ENCODE assay signal across 10 cellular contexts in the genomic region with DNA sequence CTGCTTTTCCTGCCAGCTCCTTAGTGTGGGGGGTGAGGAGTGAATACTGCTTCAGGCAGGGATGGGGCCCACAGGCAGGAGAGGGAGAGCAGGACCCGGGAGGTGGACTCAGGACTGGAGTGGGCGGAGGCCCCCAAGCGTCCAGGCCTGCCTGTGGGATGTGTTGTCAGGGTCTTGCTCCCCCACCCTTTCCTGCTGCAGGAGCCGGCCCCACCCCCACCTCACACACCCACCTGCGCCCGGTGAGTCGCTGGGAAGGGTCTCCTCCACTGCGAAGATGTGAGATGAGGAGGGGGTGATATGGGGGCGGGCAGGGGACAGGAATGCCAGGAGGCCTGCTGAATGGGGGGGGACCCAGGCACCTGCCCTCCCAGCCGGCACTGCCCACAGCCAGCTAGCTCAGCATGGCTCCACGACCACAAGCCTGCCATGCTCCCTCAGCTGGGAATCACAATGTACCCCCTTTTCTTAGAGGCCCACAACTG. TPM values are rescaled to one million over a fixed set of nuclear protein-coding genes. Genes with fewer than 3 reads are reported as not detected.
DNase-seq lines count a peak whose midpoint lies in the region; ATAC-seq, FAIRE-seq and TF ChIP-seq lines count a peak whose summit lies in the region.
"Had no signal": no experiment of that assay in that cellular context is flagged by ENCODE, and none has a peak within 500 bp of the region (broad histone marks: within the 10 kb centered on the region; RNA-seq: fewer than 3 reads in every experiment).

No MANE protein-coding gene starts in this region.

- H3K9me3 ChIP-seq in OCI-LY3 (ENCODE audit: insufficient read depth, low read length) (no peaks in the 10 kb centered on the region), endothelial cell of umbilical vein (replicated peaks; ENCODE audit: control insufficient read depth, insufficient read depth, low read length) (no peaks in the 10 kb centered on the region), neural progenitor cell (ENCODE audit: low read depth) (no peaks in the 10 kb centered on the region)

- H3K36me3 Mint-ChIP-seq in neural progenitor cell: peaks cover 2% of the 10 kb centered on the region

- H3K9me3 Mint-ChIP-seq in neural progenitor cell: no peaks in the 10 kb centered on the region

- CTCF ChIA-PET in endothelial cell of umbilical vein (lab: Charles Lee): interaction anchor here (0.6 to 4.1 kb wide), 14 partner anchors 9 to 194 kb away, joined by 3 to 39 read pairs (median 8); partner anchors contain the start of gene GRN

- BruUV-seq in endothelial cell of umbilical vein (replicated peaks; lab: Mats Ljungman, UMichigan): no TSS peak

- H3K9ac ChIP-seq in OCI-LY3 (ENCODE audit: low read length): peak overlapping the region; percentile 86
- H3K9ac ChIP-seq in endothelial cell of umbilical vein (replicated peaks; ENCODE audit: extremely low read depth, insufficient read depth, low read length): peak overlapping the region; percentile 63
- H3K9ac ChIP-seq in neural progenitor cell: no peak overlapping the region

- peak overlapping the region; percentile 93 for H3K4me2 ChIP-seq in OCI-LY3 (ENCODE audit: low read length)
- peak overlapping the region; percentile 62 for H3K4me2 ChIP-seq in endothelial cell of umbilical vein (ENCODE audit: insufficient read depth, low read length)
- H3K4me2 ChIP-seq in neural progenitor cell: peak overlapping the region; percentile 96

- H4K20me1 ChIP-seq in OCI-LY3 (ENCODE audit: insufficient read depth, low read length): no peaks in the 10 kb centered on the region
- H4K20me1 ChIP-seq in endothelial cell of umbilical vein (replicated peaks; ENCODE audit: control insufficient read depth, extremely low read depth, insufficient read depth, low read length): no peaks in the 10 kb centered on the region
- peaks cover 55% of the 10 kb centered on the region for H4K20me1 ChIP-seq in neural progenitor cell (ENCODE audit: low read depth)

- no peak for TF ChIP-seq CTCF in C4-2B (conservative IDR thresholded peaks at IDR 0.05)
- TF ChIP-seq CTCF in OCI-LY3 (IDR thresholded peaks at IDR 0.05; ENCODE audit: low read depth, low read length): no peak
- TF ChIP-seq CTCF in endothelial cell of umbilical vein (IDR thresholded peaks at IDR 0.05; ENCODE audit: extremely low read depth in 1 of 2, insufficient read depth in 1 of 2, low read depth in 1 of 2, low read length in 2 of 2): no peak
- TF ChIP-seq CTCF in neural progenitor cell (IDR thresholded peaks at IDR 0.05): no peak

- H3K4me1 ChIP-seq in OCI-LY3 (ENCODE audit: low read length) (peaks cover 7% of the 10 kb centered on the region), endothelial cell of umbilical vein (ENCODE audit: control insufficient read depth, extremely low read depth, insufficient read depth, low read length) (peaks cover 5% of the 10 kb centered on the region), neural progenitor cell (peaks cover 30% of the 10 kb centered on the region)

- H3K27ac ChIP-seq in C4-2B (peak overlapping the region; percentile 45), OCI-LY3 (ENCODE audit: low read length) (no peak overlapping the region), endothelial cell of umbilical vein (ENCODE audit: insufficient read depth, low read depth, low read length) (no peak overlapping the region), neural progenitor cell (no peak overlapping the region)

- H2AFZ ChIP-seq in OCI-LY3 (ENCODE audit: low read depth, low read length): no peak overlapping the region
- H2AFZ ChIP-seq in endothelial cell of umbilical vein (ENCODE audit: low read depth, low read length): peak overlapping the region; percentile 20
- H2AFZ ChIP-seq in neural progenitor cell (replicated peaks): no peak overlapping the region

- H3K27me3 ChIP-seq in OCI-LY3 (ENCODE audit: low read depth, low read length): peaks cover 18% of the 10 kb centered on the region
- peaks cover 6 to 8% of the 10 kb centered on the region in 2 experiments for H3K27me3 ChIP-seq in endothelial cell of umbilical vein (ENCODE audit: control insufficient read depth in 2 of 2, insufficient read depth in 2 of 2, low read length in 2 of 2)
- H3K27me3 ChIP-seq in neural progenitor cell: peaks cover 33% of the 10 kb centered on the region

- ATAC-seq in HG03108 (IDR thresholded peaks at IDR 0.05; ENCODE audit: unreplicated experiment) (no peak), GM21528 (IDR thresholded peaks at IDR 0.05; ENCODE audit: low FRiP score, unreplicated experiment) (no peak)

- no peak for FAIRE-seq in endothelial cell of umbilical vein (lab: Jason Lieb, UNC)

- no peak overlapping the region for H3K27ac Mint-ChIP-seq in neural progenitor cell

- H3K36me3 ChIP-seq in OCI-LY3 (replicated peaks; ENCODE audit: low read depth, low read length): no peaks in the 10 kb centered on the region
- H3K36me3 ChIP-seq in endothelial cell of umbilical vein (ENCODE audit: control insufficient read depth in 2 of 2, extremely low read depth in 1 of 2, insufficient read depth in 2 of 2, low read length in 2 of 2): no peaks in the 10 kb centered on the region
- no peaks in the 10 kb centered on the region for H3K36me3 ChIP-seq in neural progenitor cell

- intact Hi-C loops in endothelial cell of umbilical vein (cut with micrococcal nuclease): no loop called here

- no peak for TF ChIP-seq POLR2A in endothelial cell of umbilical vein (IDR thresholded peaks at IDR 0.05; ENCODE audit: low read depth, low read length)

- dilution Hi-C loops in endothelial cell of umbilical vein (cut with MboI; ENCODE audit: extremely low pct_ligation_motif_present, low sequenced_read_pairs): no loop called here

- peaks cover 31% of the 10 kb centered on the region for H3K4me1 Mint-ChIP-seq in neural progenitor cell

- POLR2A ChIA-PET in endothelial cell of umbilical vein (lab: Charles Lee): interaction anchor here (0.9 kb wide), 1 partner anchor 8 kb away, joined by 3 read pairs; no protein-coding TSS in a partner anchor

- H3K4me3 Mint-ChIP-seq in neural progenitor cell: peak overlapping the region; percentile 91

- H3K9me1 ChIP-seq in endothelial cell of umbilical vein (replicated peaks; ENCODE audit: control insufficient read depth, extremely low read depth, insufficient read depth, low read length): no peaks in the 10 kb centered on the region

- no peaks in the 10 kb centered on the region for H3K79me2 ChIP-seq in OCI-LY3 (ENCODE audit: low read length)
- no peaks in the 10 kb centered on the region for H3K79me2 ChIP-seq in endothelial cell of umbilical vein (ENCODE audit: control insufficient read depth, insufficient read depth, low read length)
- H3K79me2 ChIP-seq in neural progenitor cell (ENCODE audit: low read depth): peaks cover 58% of the 10 kb centered on the region

- peak; percentile 12 for DNase-seq in endothelial cell of umbilical vein (ENCODE audit: low read depth, low spot score)
- DNase-seq in neural progenitor cell (ENCODE audit: low spot score): peak; percentile 36
- DNase-seq in mesenteric fat pad (ENCODE audit: low spot score): no peak
- no peak for DNase-seq in NCI-H446 treated with DMSO at 0.1 percent for 48 hours (lab: John Stamatoyannopoulos, UW)
- DNase-seq: KG1 had no signal

- H3K4me3 ChIP-seq in OCI-LY3 (ENCODE audit: low read length): peak overlapping the region; percentile 93
- H3K4me3 ChIP-seq in endothelial cell of umbilical vein (replicated peaks in 1 of 3; ENCODE audit: insufficient read depth in 1 of 3, low read depth in 1 of 3, low read length in 3 of 3): peak overlapping the region; percentile 33 to 85 (median 37)
- peak overlapping the region; percentile 94 for H3K4me3 ChIP-seq in neural progenitor cell

- H3F3A ChIP-seq in neural progenitor cell (ENCODE audit: low read depth): peaks cover 26% of the 10 kb centered on the region

- peaks cover 21% of the 10 kb centered on the region for H3K27me3 Mint-ChIP-seq in neural progenitor cell (ENCODE audit: insufficient read depth, low read depth)

RNA-seq across cellular contexts. Expression of gene FAM171A2, which starts 1.1 kb away (rescaled TPM):
- 12.0 and 13.4 TPM in 2 replicates for total RNA-seq in endothelial cell of umbilical vein
- 11.3 and 13.0 TPM in 2 replicates for polyA plus RNA-seq in endothelial cell of umbilical vein
- polyA plus RNA-seq in endothelial cell of umbilical vein (2011; cell fraction: cytosol; rRNA removed): 4.2 and 6.5 TPM in 2 replicates
- polyA plus RNA-seq in endothelial cell of umbilical vein (2011; cell fraction: nucleus; rRNA removed): 4.1 and 5.6 TPM in 2 replicates
- polyA plus RNA-seq in endothelial cell of umbilical vein (2012): 6.2 and 13.0 TPM in 2 replicates
- 6.0 and 6.4 TPM in 2 replicates for polyA minus RNA-seq in endothelial cell of umbilical vein
- polyA minus RNA-seq in endothelial cell of umbilical vein (2011; cell fraction: cytosol; rRNA and poly(A)+ RNA removed): 2.3 TPM
- 2.4 and 2.5 TPM in 2 replicates for polyA minus RNA-seq in endothelial cell of umbilical vein (2011; cell fraction: nucleus; rRNA and poly(A)+ RNA removed)
- 18.1 and 68.1 TPM in 2 replicates for total RNA-seq in neural progenitor cell (ENCODE audit: low replicate concordance)
- total RNA-seq in mesenteric fat pad: 3.0 TPM
- total RNA-seq: T-helper 1 cell treated with Interleukin-12 subunit alpha and Interleukin-12 subunit beta and Interleukin-4 antibody, amounts not matched to agents 30 ng/mL and 1 ng/mL, for 36 hours had no signal

RNA-seq across cellular contexts. Expression of gene GRN, which starts 17.4 kb away (rescaled TPM):
- 343 and 346 TPM in 2 replicates for total RNA-seq in endothelial cell of umbilical vein
- 1,034 and 1,362 TPM in 2 replicates for polyA plus RNA-seq in endothelial cell of umbilical vein
- polyA plus RNA-seq in endothelial cell of umbilical vein (2011; cell fraction: cytosol; rRNA removed): 522 and 689 TPM in 2 replicates
- polyA plus RNA-seq in endothelial cell of umbilical vein (2011; cell fraction: nucleus; rRNA removed): 299 and 488 TPM in 2 replicates
- 360 and 523 TPM in 2 replicates for polyA plus RNA-seq in endothelial cell of umbilical vein (2012)
- polyA minus RNA-seq in endothelial cell of umbilical vein: 224 and 227 TPM in 2 replicates
- polyA minus RNA-seq in endothelial cell of umbilical vein (2011; cell fraction: cytosol; rRNA and poly(A)+ RNA removed): 108 TPM
- 73.6 and 104 TPM in 2 replicates for polyA minus RNA-seq in endothelial cell of umbilical vein (2011; cell fraction: nucleus; rRNA and poly(A)+ RNA removed)
- 28.2 and 98.6 TPM in 2 replicates for total RNA-seq in neural progenitor cell (ENCODE audit: low replicate concordance)
- total RNA-seq in mesenteric fat pad: 278 TPM

RNA-seq across cellular contexts. Expression of gene ITGA2B, which starts 26.9 kb away (rescaled TPM):
- total RNA-seq in endothelial cell of umbilical vein (0.48 and 0.82 TPM in 2 replicates), neural progenitor cell (ENCODE audit: low replicate concordance) (4.7 and 8.0 TPM in 2 replicates), mesenteric fat pad (1.4 TPM)
- polyA plus RNA-seq in endothelial cell of umbilical vein: 0.26 and 0.29 TPM in 2 replicates
- 0.06 and 0.10 TPM in 2 replicates for polyA plus RNA-seq in endothelial cell of umbilical vein (2011; cell fraction: cytosol; rRNA removed)
- polyA plus RNA-seq in endothelial cell of umbilical vein (2011; cell fraction: nucleus; rRNA removed): 1.4 and 2.1 TPM in 2 replicates
- 0.16 and 0.65 TPM in 2 replicates for polyA plus RNA-seq in endothelial cell of umbilical vein (2012)
- polyA minus RNA-seq in endothelial cell of umbilical vein: 0.74 and 1.1 TPM in 2 replicates
- polyA minus RNA-seq in endothelial cell of umbilical vein (2011; cell fraction: cytosol; rRNA and poly(A)+ RNA removed): not detected
- 0.72 and 1.8 TPM in 2 replicates for polyA minus RNA-seq in endothelial cell of umbilical vein (2011; cell fraction: nucleus; rRNA and poly(A)+ RNA removed)

RNA-seq across cellular contexts. Expression of gene SLC25A39, which starts 37.9 kb away (rescaled TPM):
- total RNA-seq in endothelial cell of umbilical vein: 88.5 and 97.9 TPM in 2 replicates
- polyA plus RNA-seq in endothelial cell of umbilical vein: 151 and 159 TPM in 2 replicates
- polyA plus RNA-seq in endothelial cell of umbilical vein (2011; cell fraction: cytosol; rRNA removed): 98.9 and 109 TPM in 2 replicates
- polyA plus RNA-seq in endothelial cell of umbilical vein (2011; cell fraction: nucleus; rRNA removed): 182 and 199 TPM in 2 replicates
- polyA plus RNA-seq in endothelial cell of umbilical vein (2012): 90.1 and 131 TPM in 2 replicates
- polyA minus RNA-seq in endothelial cell of umbilical vein: 39.2 and 63.7 TPM in 2 replicates
- polyA minus RNA-seq in endothelial cell of umbilical vein (2011; cell fraction: cytosol; rRNA and poly(A)+ RNA removed): 91.0 TPM
- 32.5 and 42.3 TPM in 2 replicates for polyA minus RNA-seq in endothelial cell of umbilical vein (2011; cell fraction: nucleus; rRNA and poly(A)+ RNA removed)
- total RNA-seq in neural progenitor cell (ENCODE audit: low replicate concordance): 61.2 and 146 TPM in 2 replicates
- 60.0 TPM for total RNA-seq in mesenteric fat pad

RNA-seq across cellular contexts. Expression of gene RUNDC3A, which starts 54.1 kb away (rescaled TPM):
- not detected in 2 replicates for total RNA-seq in endothelial cell of umbilical vein
- 0.12 and 0.13 TPM in 2 replicates for polyA plus RNA-seq in endothelial cell of umbilical vein
- polyA plus RNA-seq in endothelial cell of umbilical vein (2011; cell fraction: cytosol; rRNA removed): 0.08 TPM in 1 of 2 replicates, not detected in the other
- polyA plus RNA-seq in endothelial cell of umbilical vein (2011; cell fraction: nucleus; rRNA removed): 0.11 and 0.53 TPM in 2 replicates
- polyA plus RNA-seq in endothelial cell of umbilical vein (2012): 0.35 and 0.63 TPM in 2 replicates
- 0.04 TPM in 1 of 2 replicates, not detected in the other for polyA minus RNA-seq in endothelial cell of umbilical vein
- not detected for polyA minus RNA-seq in endothelial cell of umbilical vein (2011; cell fraction: cytosol; rRNA and poly(A)+ RNA removed)
- not detected in 2 replicates for polyA minus RNA-seq in endothelial cell of umbilical vein (2011; cell fraction: nucleus; rRNA and poly(A)+ RNA removed)
- 0.09 and 0.58 TPM in 2 replicates for total RNA-seq in neural progenitor cell (ENCODE audit: low replicate concordance)
- total RNA-seq in mesenteric fat pad: 0.13 TPM

Comparison
In these comparisons a context has a peak if more than half of its experiments do, and no peak if none do; other contexts are left out.
1. H3K4me3 ChIP-seq: peak in every context shown above with its lines; median percentile 94 in neural progenitor cell; 93 in OCI-LY3; 37 in endothelial cell of umbilical vein.
2. DNase-seq: peak in endothelial cell of umbilical vein (single experiment) and neural progenitor cell (single experiment); none in mesenteric fat pad (single experiment) and NCI-H446 treated with DMSO at 0.1 percent for 48 hours (single experiment).
3. Peak in every context shown above with its lines, with median percentiles within 50 percentile points of each other: H3K4me2 ChIP-seq.